ENCODE assay signal across 24 cellular contexts in genomic region chr14:57029620-57030253, GRCh38.
"Had no signal": no experiment of that assay in that cellular context is flagged by ENCODE, and none has a peak within 500 bp of the region (broad histone marks: within the 10 kb centered on the region; RNA-seq: fewer than 3 reads in every experiment).

No MANE protein-coding gene starts in this region.

- H3K9me3 Mint-ChIP-seq: activated T-helper 2 cell treated with anti-CD3 and anti-CD28 coated beads, Interferon-gamma antibody, Interleukin-2, Interleukin-4, amounts not matched to agents 10 μg/mL and 5 μg/mL and 100 μg/mL, durations not matched to agents 14 hours and 24 hours and 36 hours; T-helper 2 cell treated with Interferon-gamma antibody and Interleukin-4, amounts not matched to agents 5 μg/mL and 100 μg/mL, for 36 hours; type B pancreatic cell had no signal

- H3K4me3 ChIP-seq: body of pancreas, esophagus squamous epithelium, heart right ventricle, prostate gland, skin epidermis, suprapubic skin had no signal

- DNase-seq: activated CD4-positive, alpha-beta T cell treated with anti-CD3 and anti-CD28 coated beads, Interleukin-2, amount 10 ng/mL, durations not matched to agents 24 days and 14 days; activated CD4-positive, CD25-positive, alpha-beta regulatory T cell; activated CD8-positive, alpha-beta T cell treated with anti-CD3 and anti-CD28 coated beads for 36 hours; activated naive CD4-positive, alpha-beta T cell treated with Interleukin-2 at 50 U/mL for 16 hours; activated T-cell treated with anti-CD3 and anti-CD28 coated beads, Interleukin-2, amount 50 U/mL, for 24 hours; body of pancreas; dermis blood vessel endothelial cell; effector memory CD4-positive, alpha-beta T cell; esophagus squamous epithelium; heart right ventricle; immature natural killer cell; kidney glomerular epithelial cell; left ventricle myocardium superior; right cardiac atrium; stimulated activated CD4-positive, alpha-beta T cell treated with anti-CD3 and anti-CD28 coated beads, Interleukin-15, amount 100 ng/mL, for 24 hours; stimulated activated CD4-positive, alpha-beta T cell treated with anti-CD3 and anti-CD28 coated beads, Interleukin-4, amount 100 ng/mL, for 1 hour; stimulated activated naive CD8-positive, alpha-beta T cell treated with anti-CD3 and anti-CD28 coated beads, Interleukin-15, amount 100 ng/mL, for 72 hours had no signal

- H3K36me3 Mint-ChIP-seq: immature natural killer cell, type B pancreatic cell had no signal

- H3K4me1 ChIP-seq: body of pancreas, esophagus squamous epithelium, heart right ventricle, prostate gland, suprapubic skin had no signal

- ATAC-seq: activated CD8-positive, alpha-beta T cell treated with anti-CD3 and anti-CD28 coated beads for 36 hours; body of pancreas; heart right ventricle; left ventricle myocardium superior; right cardiac atrium; stimulated activated naive CD8-positive, alpha-beta T cell treated with anti-CD3 and anti-CD28 coated beads, Interleukin-15, amount 100 ng/mL, for 72 hours had no signal

- H3K27me3 ChIP-seq: body of pancreas, esophagus squamous epithelium, suprapubic skin had no signal

- H3K9me3 ChIP-seq: prostate gland had no signal

- H3K27ac Mint-ChIP-seq: activated CD4-positive, alpha-beta T cell treated with anti-CD3 and anti-CD28 coated beads, Interleukin-2, amount 10 ng/mL, durations not matched to agents 24 days and 14 days; activated CD8-positive, alpha-beta T cell treated with anti-CD3 and anti-CD28 coated beads for 36 hours; activated T-cell treated with anti-CD3 and anti-CD28 coated beads, Interleukin-2, amount 50 U/mL, for 24 hours; activated T-helper 2 cell treated with anti-CD3 and anti-CD28 coated beads, Interferon-gamma antibody, Interleukin-2, Interleukin-4, amounts not matched to agents 10 μg/mL and 5 μg/mL and 100 μg/mL, durations not matched to agents 14 hours and 24 hours and 36 hours; immature natural killer cell; T-helper 2 cell treated with Interferon-gamma antibody and Interleukin-4, amounts not matched to agents 5 μg/mL and 100 μg/mL, for 36 hours; type B pancreatic cell had no signal

- H3K27ac ChIP-seq: body of pancreas, esophagus squamous epithelium, heart right ventricle, prostate gland, skin epidermis, suprapubic skin had no signal

- H3K4me3 Mint-ChIP-seq: activated CD4-positive, alpha-beta T cell treated with anti-CD3 and anti-CD28 coated beads, Interleukin-2, amount 10 ng/mL, durations not matched to agents 24 days and 14 days; activated CD8-positive, alpha-beta T cell treated with anti-CD3 and anti-CD28 coated beads for 36 hours; activated T-cell treated with anti-CD3 and anti-CD28 coated beads, Interleukin-2, amount 50 U/mL, for 24 hours; immature natural killer cell; neural crest cell; stimulated activated naive CD8-positive, alpha-beta T cell treated with anti-CD3 and anti-CD28 coated beads, Interleukin-15, amount 100 ng/mL, for 72 hours; T-helper 2 cell treated with Interferon-gamma antibody and Interleukin-4, amounts not matched to agents 5 μg/mL and 100 μg/mL, for 36 hours; type B pancreatic cell had no signal

- H3K4me1 Mint-ChIP-seq: activated CD4-positive, alpha-beta T cell treated with anti-CD3 and anti-CD28 coated beads, Interleukin-2, amount 10 ng/mL, durations not matched to agents 24 days and 14 days; immature natural killer cell; neural crest cell; stimulated activated naive CD8-positive, alpha-beta T cell treated with anti-CD3 and anti-CD28 coated beads, Interleukin-15, amount 100 ng/mL, for 72 hours had no signal

- H3K36me3 ChIP-seq: esophagus squamous epithelium, heart right ventricle, prostate gland, suprapubic skin had no signal
